ENCODE assay signal across 23 cellular contexts in the genomic region with DNA sequence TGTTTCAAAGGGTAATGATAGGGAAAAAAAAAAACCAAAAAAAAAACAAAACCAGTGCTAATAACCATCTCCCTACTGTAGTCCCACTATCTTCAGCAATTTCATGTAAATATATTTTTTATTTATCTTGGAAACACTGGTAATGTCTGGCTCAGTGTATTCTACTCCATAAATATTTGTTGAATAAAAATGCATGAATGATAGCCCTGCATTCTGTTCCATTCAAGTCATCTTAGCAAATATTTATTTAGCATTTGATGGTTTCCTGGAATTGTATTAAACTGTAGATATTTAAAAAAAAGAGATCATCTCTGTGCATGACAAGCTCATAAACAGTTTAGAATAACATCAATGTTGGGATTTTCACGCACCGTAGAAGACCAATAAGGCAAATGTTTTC. TPM values are rescaled to one million over a fixed set of nuclear protein-coding genes. Genes with fewer than 3 reads are reported as not detected.
DNase-seq lines count a peak whose midpoint lies in the region; ATAC-seq, FAIRE-seq and TF ChIP-seq lines count a peak whose summit lies in the region.
"Had no signal": no experiment of that assay in that cellular context is flagged by ENCODE, and none has a peak within 500 bp of the region (broad histone marks: within the 10 kb centered on the region; RNA-seq: fewer than 3 reads in every experiment).

No MANE protein-coding gene starts in this region.

- H3K79me1 ChIP-seq in IMR-90 (ENCODE audit: low read depth in 1 of 2, low read length in 2 of 2), result no peaks in the 10 kb centered on the region

- H3K36me3 ChIP-seq in IMR-90 (ENCODE audit: control insufficient read depth, insufficient read depth, low read length) (no peaks in the 10 kb centered on the region), tibial artery (no peaks in the 10 kb centered on the region)

- TF ChIP-seq POLR2A in A549 (IDR thresholded peaks at IDR 0.05; ENCODE audit: low read length) (no peak), IMR-90 (IDR thresholded peaks at IDR 0.05; ENCODE audit: low read depth, low read length) (no peak), lower leg skin (IDR thresholded peaks at IDR 0.05) (no peak)

- TF ChIP-seq RAD21 in A549 (conservative IDR thresholded peaks at IDR 0.05 in 1 of 2, IDR thresholded peaks at IDR 0.05 in 1 of 2) (no peak), IMR-90 (IDR thresholded peaks at IDR 0.05; ENCODE audit: low read length) (no peak)

- no peak overlapping the region for H3K9ac ChIP-seq in IMR-90 (ENCODE audit: low read depth, low read length)
- H3K9ac ChIP-seq: SK-N-SH had no signal

- TF ChIP-seq CTCF in A549 (IDR thresholded peaks at IDR 0.05) (no peak), IMR-90 (conservative IDR thresholded peaks at IDR 0.05; ENCODE audit: low read depth, low read length) (no peak), tibial artery (IDR thresholded peaks at IDR 0.05) (no peak), lower leg skin (IDR thresholded peaks at IDR 0.05) (no peak)

- peaks cover 3% of the 10 kb centered on the region for H3K36me3 Mint-ChIP-seq in activated CD4-positive, alpha-beta memory T cell treated with anti-CD3 and anti-CD28 coated beads, Interleukin-2, amount 10 ng/mL, durations not matched to agents 7 days and 5 days (ENCODE audit: low read depth)
- H3K36me3 Mint-ChIP-seq in activated CD4-positive, alpha-beta memory T cell treated with anti-CD3 and anti-CD28 coated beads for 36 hours, result peaks cover 12% of the 10 kb centered on the region
- peaks cover 14% of the 10 kb centered on the region for H3K36me3 Mint-ChIP-seq in activated T-helper 1 cell treated with anti-CD3 and anti-CD28 coated beads, Interleukin-12 subunit alpha, Interleukin-12 subunit beta, Interleukin-2, Interleukin-4 antibody, amounts not matched to agents 30 ng/mL and 10 ng/mL and 1 ng/mL, durations not matched to agents 14 hours and 24 hours and 36 hours (ENCODE audit: low read depth)
- H3K36me3 Mint-ChIP-seq: CD4-positive, CD25-positive, alpha-beta regulatory T cell had no signal

- H4K5ac ChIP-seq in IMR-90 (ENCODE audit: low read depth, low read length), result no peak overlapping the region

- H2AFZ ChIP-seq in IMR-90 (replicated peaks; ENCODE audit: low read length, poor library complexity), result no peak overlapping the region

- H3K4me2 ChIP-seq in A549 (peak overlapping the region; percentile 36), IMR-90 (ENCODE audit: low read depth, low read length) (no peak overlapping the region)
- H3K4me2 ChIP-seq: SK-N-SH had no signal

- H3K9me3 ChIP-seq in A549 (no peaks in the 10 kb centered on the region), IMR-90 (ENCODE audit: control insufficient read depth, insufficient read depth, low read length) (no peaks in the 10 kb centered on the region), tibial artery (no peaks in the 10 kb centered on the region)
- H3K9me3 ChIP-seq: Caco-2, SK-N-SH had no signal

- H2BK20ac ChIP-seq in IMR-90 (ENCODE audit: low read depth, low read length), result no peak overlapping the region

- H3K4me3 ChIP-seq in A549 (no peak overlapping the region), IMR-90 (ENCODE audit: insufficient read depth, low read depth, low read length) (no peak overlapping the region), tibial artery (no peak overlapping the region), lower leg skin (ENCODE audit: low read depth, poor library complexity, severe bottlenecking) (no peak overlapping the region)

- no peak overlapping the region for H2BK5ac ChIP-seq in IMR-90 (ENCODE audit: low read depth, low read length, poor library complexity, severe bottlenecking)

- WGBS in A549 (ENCODE audit: missing lambda C conversion rate), result 33% methylated on average over 2 of the region's 2 CpGs
- 47% methylated on average over 2 of the region's 2 CpGs; no CpG with 5 or more reads in 1 of the 2 experiments for WGBS in IMR-90 (ENCODE audit: extremely low coverage in 2 of 2, insufficient read length in 1 of 2), 2 experiments
- 89 to 94% methylated on average over 2 of the region's 2 CpGs for WGBS in lower leg skin, 2 donors

- intact Hi-C loops in activated CD4-positive, alpha-beta memory T cell treated with anti-CD3 and anti-CD28 coated beads for 36 hours (cut with micrococcal nuclease), result no loop called here
- intact Hi-C loops in IMR-90 (cut with micrococcal nuclease) (no loop called here), tibial artery (cut with DNase I; ENCODE audit: low total_unique reads) (no loop called here), lower leg skin (cut with DNase I; ENCODE audit: low total_unique reads) (no loop called here)
- intact Hi-C loops in activated T-helper 1 cell treated with anti-CD3 and anti-CD28 coated beads, Interleukin-12 subunit alpha, Interleukin-12 subunit beta, Interleukin-2, Interleukin-4 antibody, amounts not matched to agents 30 ng/mL and 10 ng/mL and 1 ng/mL, durations not matched to agents 14 hours and 24 hours and 36 hours (cut with micrococcal nuclease), result loop anchor here (1.0 to 5.0 kb wide), 5 partner anchors 15 to 258 kb away; a partner anchor contains a TSS

- no peak overlapping the region for H3K14ac ChIP-seq in IMR-90 (replicated peaks; ENCODE audit: low read depth, low read length)

- H3K4me1 ChIP-seq in A549 (peaks cover 12% of the 10 kb centered on the region; the same call in 2 of the 3 replicates), IMR-90 (ENCODE audit: control insufficient read depth, insufficient read depth, low read length) (peaks cover 2% of the 10 kb centered on the region; the same call in 1 of the 2 replicates), tibial artery (no peaks in the 10 kb centered on the region)
- H3K4me1 ChIP-seq: Caco-2 had no signal

- H3K27me3 ChIP-seq in IMR-90 (ENCODE audit: control insufficient read depth, insufficient read depth, low read length) (peaks cover 2% of the 10 kb centered on the region; the same call in 1 of the 2 replicates), tibial artery (no peaks in the 10 kb centered on the region)

- FAIRE-seq in A549 (lab: Jason Lieb, UNC), result no peak
- FAIRE-seq: HTR-8/SVneo, RCC 7860 had no signal

- peaks cover 23% of the 10 kb centered on the region for H3K4me1 Mint-ChIP-seq in activated CD4-positive, alpha-beta memory T cell treated with anti-CD3 and anti-CD28 coated beads, Interleukin-2, amount 10 ng/mL, durations not matched to agents 7 days and 5 days
- peaks cover 29% of the 10 kb centered on the region for H3K4me1 Mint-ChIP-seq in activated CD4-positive, alpha-beta memory T cell treated with anti-CD3 and anti-CD28 coated beads for 36 hours (ENCODE audit: low read depth)
- H3K4me1 Mint-ChIP-seq in activated T-helper 1 cell treated with anti-CD3 and anti-CD28 coated beads, Interleukin-12 subunit alpha, Interleukin-12 subunit beta, Interleukin-2, Interleukin-4 antibody, amounts not matched to agents 30 ng/mL and 10 ng/mL and 1 ng/mL, durations not matched to agents 14 hours and 24 hours and 36 hours (ENCODE audit: low read depth), result peaks cover 13% of the 10 kb centered on the region

- DNase-seq in activated CD4-positive, alpha-beta memory T cell treated with anti-CD3 and anti-CD28 coated beads, Interleukin-2, amount 10 ng/mL, durations not matched to agents 7 days and 5 days, result no peak
- no peak for DNase-seq in activated CD4-positive, alpha-beta memory T cell treated with anti-CD3 and anti-CD28 coated beads for 36 hours
- DNase-seq in A549 (ENCODE audit: low read depth in 1 of 2, low spot score in 1 of 2) (peak in 1 of 2 experiments; percentile 18), IMR-90 (no peak), tibial artery (no peak), HK-2 (ENCODE audit: unreplicated experiment) (no peak), lower leg skin (ENCODE audit: low spot score in 2 of 2) (no peak)
- DNase-seq in activated T-helper 1 cell treated with anti-CD3 and anti-CD28 coated beads, Interleukin-12 subunit alpha, Interleukin-12 subunit beta, Interleukin-2, Interleukin-4 antibody, amounts not matched to agents 30 ng/mL and 10 ng/mL and 1 ng/mL, durations not matched to agents 14 hours and 24 hours and 36 hours (ENCODE audit: low spot score), result no peak
- DNase-seq: ACHN; Caco-2; CD4-positive, CD25-positive, alpha-beta regulatory T cell; DMS153; H7; NCI-H1417; NCI-H187 treated with DMSO at 0.1 percent for 48 hours; NCI-H2171; NCI-H82; Right ventricle myocardium superior; SK-N-SH had no signal

- in situ Hi-C loops in IMR-90 (cut with MboI; ENCODE audit: low sequenced_read_pairs), result no loop called here

- peak overlapping the region; percentile 33 for H3K27ac Mint-ChIP-seq in activated CD4-positive, alpha-beta memory T cell treated with anti-CD3 and anti-CD28 coated beads, Interleukin-2, amount 10 ng/mL, durations not matched to agents 7 days and 5 days
- no peak overlapping the region for H3K27ac Mint-ChIP-seq in activated CD4-positive, alpha-beta memory T cell treated with anti-CD3 and anti-CD28 coated beads for 36 hours
- no peak overlapping the region for H3K27ac Mint-ChIP-seq in activated T-helper 1 cell treated with anti-CD3 and anti-CD28 coated beads, Interleukin-12 subunit alpha, Interleukin-12 subunit beta, Interleukin-2, Interleukin-4 antibody, amounts not matched to agents 30 ng/mL and 10 ng/mL and 1 ng/mL, durations not matched to agents 14 hours and 24 hours and 36 hours
- H3K27ac Mint-ChIP-seq: CD4-positive, CD25-positive, alpha-beta regulatory T cell had no signal

- H3K27ac ChIP-seq in A549, result no peak overlapping the region
- H3K27ac ChIP-seq in IMR-90 (ENCODE audit: insufficient read depth, low read length), result no peak overlapping the region
- no peak overlapping the region for H3K27ac ChIP-seq in tibial artery
- H3K27ac ChIP-seq: HL-60 had no signal

- ATAC-seq in A549 (peak in 1 of 2 experiments; percentile 60; a peak in 2 of 6 replicates), IMR-90 (ENCODE audit: low read depth) (peak; percentile 64)

- no peak overlapping the region for H4K8ac ChIP-seq in IMR-90 (ENCODE audit: low read depth in 2 of 2, low read length in 2 of 2)

- H3K9me1 ChIP-seq in IMR-90 (ENCODE audit: insufficient read depth, low read length), result peaks cover 3% of the 10 kb centered on the region; the same call in 1 of the 2 replicates

- no peak overlapping the region for H3K23ac ChIP-seq in IMR-90 (ENCODE audit: low read depth, low read length)

- no peak overlapping the region for H3K18ac ChIP-seq in IMR-90 (ENCODE audit: low read depth, low read length)

- H2AK5ac ChIP-seq in IMR-90 (ENCODE audit: low read depth, low read length), result no peak overlapping the region

- dilution Hi-C loops in IMR-90 (cut with HindIII; ENCODE audit: low sequenced_read_pairs, unreplicated experiment), result no loop called here

- no TSS peak for BruUV-seq in IMR-90 (replicated peaks; lab: Mats Ljungman, UMichigan)

- H2AK9ac ChIP-seq in IMR-90 (replicated peaks; ENCODE audit: low read depth, low read length, poor library complexity), result no peak overlapping the region

- no peak overlapping the region for H2BK120ac ChIP-seq in IMR-90 (ENCODE audit: low read depth, low read length)

- TF ChIP-seq EP300 in A549 (IDR thresholded peaks at IDR 0.05), result no peak

- H3K9me3 Mint-ChIP-seq in activated CD4-positive, alpha-beta memory T cell treated with anti-CD3 and anti-CD28 coated beads, Interleukin-2, amount 10 ng/mL, durations not matched to agents 7 days and 5 days, result no peaks in the 10 kb centered on the region
- no peaks in the 10 kb centered on the region for H3K9me3 Mint-ChIP-seq in activated CD4-positive, alpha-beta memory T cell treated with anti-CD3 and anti-CD28 coated beads for 36 hours
- no peaks in the 10 kb centered on the region for H3K9me3 Mint-ChIP-seq in activated T-helper 1 cell treated with anti-CD3 and anti-CD28 coated beads, Interleukin-12 subunit alpha, Interleukin-12 subunit beta, Interleukin-2, Interleukin-4 antibody, amounts not matched to agents 30 ng/mL and 10 ng/mL and 1 ng/mL, durations not matched to agents 14 hours and 24 hours and 36 hours

- H4K91ac ChIP-seq in IMR-90 (ENCODE audit: insufficient read depth, low read depth, low read length), result no peak overlapping the region

- H2BK15ac ChIP-seq in IMR-90 (ENCODE audit: low read depth, low read length), result no peak overlapping the region

- no peak overlapping the region for H3K56ac ChIP-seq in IMR-90 (ENCODE audit: extremely low read depth, insufficient read depth, low read length)

- H4K20me1 ChIP-seq in IMR-90 (ENCODE audit: insufficient read depth, low read length), result no peaks in the 10 kb centered on the region

- H3K4me3 Mint-ChIP-seq in activated CD4-positive, alpha-beta memory T cell treated with anti-CD3 and anti-CD28 coated beads, Interleukin-2, amount 10 ng/mL, durations not matched to agents 7 days and 5 days, result no peak overlapping the region
- no peak overlapping the region for H3K4me3 Mint-ChIP-seq in activated CD4-positive, alpha-beta memory T cell treated with anti-CD3 and anti-CD28 coated beads for 36 hours
- H3K4me3 Mint-ChIP-seq in activated T-helper 1 cell treated with anti-CD3 and anti-CD28 coated beads, Interleukin-12 subunit alpha, Interleukin-12 subunit beta, Interleukin-2, Interleukin-4 antibody, amounts not matched to agents 30 ng/mL and 10 ng/mL and 1 ng/mL, durations not matched to agents 14 hours and 24 hours and 36 hours, result peak overlapping the region; percentile 27
- H3K4me3 Mint-ChIP-seq: CD4-positive, CD25-positive, alpha-beta regulatory T cell had no signal

- H3K27me3 Mint-ChIP-seq in activated CD4-positive, alpha-beta memory T cell treated with anti-CD3 and anti-CD28 coated beads, Interleukin-2, amount 10 ng/mL, durations not matched to agents 7 days and 5 days, result no peaks in the 10 kb centered on the region
- H3K27me3 Mint-ChIP-seq in activated CD4-positive, alpha-beta memory T cell treated with anti-CD3 and anti-CD28 coated beads for 36 hours, result no peaks in the 10 kb centered on the region
- no peaks in the 10 kb centered on the region for H3K27me3 Mint-ChIP-seq in activated T-helper 1 cell treated with anti-CD3 and anti-CD28 coated beads, Interleukin-12 subunit alpha, Interleukin-12 subunit beta, Interleukin-2, Interleukin-4 antibody, amounts not matched to agents 30 ng/mL and 10 ng/mL and 1 ng/mL, durations not matched to agents 14 hours and 24 hours and 36 hours (ENCODE audit: insufficient read depth)
- H3K27me3 Mint-ChIP-seq: CD4-positive, CD25-positive, alpha-beta regulatory T cell had no signal

- no peak overlapping the region for H3K4ac ChIP-seq in IMR-90 (ENCODE audit: low read depth, low read length)

- CTCF ChIA-PET in activated CD4-positive, alpha-beta memory T cell treated with anti-CD3 and anti-CD28 coated beads, Interleukin-2, amount 10 ng/mL, durations not matched to agents 7 days and 5 days (lab: Charles Lee), result interaction anchor here (1.3 to 3.1 kb wide), 2 partner anchors 20 to 23 kb away, joined by 4 to 16 read pairs; no protein-coding TSS in a partner anchor
- CTCF ChIA-PET in activated CD4-positive, alpha-beta memory T cell treated with anti-CD3 and anti-CD28 coated beads for 36 hours (lab: Charles Lee), result interaction anchor here (0.9 to 3.0 kb wide), 8 partner anchors 11 to 41 kb away, joined by 4 to 33 read pairs (median 6); no protein-coding TSS in a partner anchor
- CTCF ChIA-PET in A549 (lab: Yijun Ruan, JAX), result interaction anchor here (0.9 to 2.5 kb wide), 3 partner anchors 9 to 194 kb away, joined by 3 to 14 read pairs (median 4); no protein-coding TSS in a partner anchor
- CTCF ChIA-PET in IMR-90 (lab: Yijun Ruan, JAX), result interaction anchor here (1.1 kb wide), 2 partner anchors 21 to 23 kb away, joined by 4 to 5 read pairs; no protein-coding TSS in a partner anchor

- POLR2A ChIA-PET in activated CD4-positive, alpha-beta memory T cell treated with anti-CD3 and anti-CD28 coated beads, Interleukin-2, amount 10 ng/mL, durations not matched to agents 7 days and 5 days (lab: Charles Lee), result interaction anchor here (0.7 to 1.9 kb wide), 7 partner anchors 15 to 207 kb away, joined by 3 to 11 read pairs (median 4); no protein-coding TSS in a partner anchor
- POLR2A ChIA-PET in activated CD4-positive, alpha-beta memory T cell treated with anti-CD3 and anti-CD28 coated beads for 36 hours (lab: Charles Lee), result interaction anchor here (0.6 to 3.3 kb wide), 11 partner anchors 15 to 149 kb away, joined by 3 to 48 read pairs (median 6); a partner anchor contains a TSS
- POLR2A ChIA-PET in A549 (lab: Yijun Ruan, JAX) (no interaction called here), IMR-90 (lab: Charles Lee; ENCODE audit: unreplicated experiment) (no interaction called here)

RNA-seq across cellular contexts. Expression of a gene that starts 24.2 kb away (rescaled TPM):
- 1 to 10 TPM; 4.2 to 5.0 TPM for total RNA-seq in activated CD4-positive, alpha-beta memory T cell treated with anti-CD3 and anti-CD28 coated beads, Interleukin-2, amount 10 ng/mL, durations not matched to agents 7 days and 5 days
- 10 to 100 TPM; 16.8 to 17.7 TPM for total RNA-seq in activated CD4-positive, alpha-beta memory T cell treated with anti-CD3 and anti-CD28 coated beads for 36 hours
- polyA plus RNA-seq in A549 (2011; rRNA removed), result not detected in 2 replicates
- polyA plus RNA-seq in A549 (2012; cell fraction: cytosol; rRNA removed), result not detected in 2 replicates
- polyA plus RNA-seq in A549 (2012; cell fraction: nucleus; rRNA removed), result not detected in 2 replicates
- polyA plus RNA-seq in A549 (2017; fragmentation: RNase III; extraction: RNeasy Plus Mini Kit Qiagen cat#74134 plus additional on column Dnase treatment), result not detected in 3 replicates
- not detected in 2 replicates for polyA minus RNA-seq in A549 (2011; rRNA and poly(A)+ RNA removed)
- not detected in 2 replicates for total RNA-seq in IMR-90 (2012; rRNA removed)
- not detected in 2 replicates for polyA plus RNA-seq in IMR-90 (2012; rRNA removed)
- not detected in 2 replicates for polyA plus RNA-seq in IMR-90 (2012; cell fraction: cytosol; rRNA removed)
- polyA plus RNA-seq in IMR-90 (2012; cell fraction: nucleus; rRNA removed; ENCODE audit: low replicate concordance), result not detected in 2 replicates
- total RNA-seq in activated T-helper 1 cell treated with anti-CD3 and anti-CD28 coated beads, Interleukin-12 subunit alpha, Interleukin-12 subunit beta, Interleukin-2, Interleukin-4 antibody, amounts not matched to agents 30 ng/mL and 10 ng/mL and 1 ng/mL, durations not matched to agents 14 hours and 24 hours and 36 hours, result 13.3 and 14.1 TPM in 2 replicates
- total RNA-seq in lower leg skin, result not detected
- total RNA-seq: Caco-2; CD4-positive, CD25-positive, alpha-beta regulatory T cell; H7; NCI-H460; Right ventricle myocardium superior had no signal
- polyA plus RNA-seq: SK-N-SH had no signal

RNA-seq across cellular contexts. Expression of a gene that starts 55.6 kb away (rescaled TPM):
- total RNA-seq in activated CD4-positive, alpha-beta memory T cell treated with anti-CD3 and anti-CD28 coated beads, Interleukin-2, amount 10 ng/mL, durations not matched to agents 7 days and 5 days, result not detected
- 1 to 10 TPM in 1 of 2 experiments, under 1 TPM in 1; 0.70 to 1.2 TPM for total RNA-seq in activated CD4-positive, alpha-beta memory T cell treated with anti-CD3 and anti-CD28 coated beads for 36 hours
- polyA plus RNA-seq in A549 (2011; rRNA removed) (not detected in 2 replicates), A549 (2017; fragmentation: RNase III; extraction: RNeasy Plus Mini Kit Qiagen cat#74134 plus additional on column Dnase treatment) (not detected in 3 replicates), IMR-90 (2012; rRNA removed) (not detected in 2 replicates)
- not detected in 2 replicates for polyA plus RNA-seq in A549 (2012; cell fraction: cytosol; rRNA removed)
- not detected in 2 replicates for polyA plus RNA-seq in A549 (2012; cell fraction: nucleus; rRNA removed)
- polyA minus RNA-seq in A549 (2011; rRNA and poly(A)+ RNA removed), result not detected in 2 replicates
- total RNA-seq in IMR-90 (2012; rRNA removed) (not detected in 2 replicates), lower leg skin (not detected)
- polyA plus RNA-seq in IMR-90 (2012; cell fraction: cytosol; rRNA removed), result not detected in 2 replicates
- not detected in 2 replicates for polyA plus RNA-seq in IMR-90 (2012; cell fraction: nucleus; rRNA removed; ENCODE audit: low replicate concordance)
- total RNA-seq in activated T-helper 1 cell treated with anti-CD3 and anti-CD28 coated beads, Interleukin-12 subunit alpha, Interleukin-12 subunit beta, Interleukin-2, Interleukin-4 antibody, amounts not matched to agents 30 ng/mL and 10 ng/mL and 1 ng/mL, durations not matched to agents 14 hours and 24 hours and 36 hours, result not detected in 2 replicates
- total RNA-seq: Caco-2; CD4-positive, CD25-positive, alpha-beta regulatory T cell; H7; NCI-H460; Right ventricle myocardium superior had no signal
- polyA plus RNA-seq: CD4-positive, CD25-positive, alpha-beta regulatory T cell; SK-N-SH had no signal

Comparison
In these comparisons a context has a peak if more than half of its experiments do, and no peak if none do; other contexts are left out.
1. POLR2A ChIA-PET loops: an anchor here in activated CD4-positive, alpha-beta memory T cell treated with anti-CD3 and anti-CD28 coated beads, Interleukin-2, amount 10 ng/mL, durations not matched to agents 7 days and 5 days (0.7 to 1.9 kb wide) and activated CD4-positive, alpha-beta memory T cell treated with anti-CD3 and anti-CD28 coated beads for 36 hours (0.6 to 3.3 kb wide); none called in A549 and IMR-90.